ENCODE assay signal across 8 cellular contexts in genomic region chr17:7177210-7177953, GRCh38. TPM values are rescaled to one million over a fixed set of nuclear protein-coding genes. Genes with fewer than 3 reads are reported as not detected.
DNase-seq lines count a peak whose midpoint lies in the region; ATAC-seq and TF ChIP-seq lines count a peak whose summit lies in the region.

No MANE protein-coding gene starts in this region.

- H3K9me3 ChIP-seq in CD8-positive, alpha-beta T cell (ENCODE audit: low read length) = no peaks in the 10 kb centered on the region
- no peaks in the 10 kb centered on the region for H3K9me3 ChIP-seq in HUES6 (ENCODE audit: control insufficient read depth, insufficient read depth, low read depth, low read length)

- CTCF ChIA-PET in CD8-positive, alpha-beta T cell (lab: Charles Lee) = interaction anchor here (0.7 to 4.1 kb wide), 19 partner anchors 8 to 266 kb away, joined by 3 to 35 read pairs (median 4); partner anchors contain the start of gene SLC16A11

- peak overlapping the region; percentile 24 for H3K4me3 ChIP-seq in CD8-positive, alpha-beta T cell (ENCODE audit: low read depth, low read length)
- peak overlapping the region; percentile 68 for H3K4me3 ChIP-seq in HUES6 (ENCODE audit: low read depth, low read length)
- peak overlapping the region; percentile 56 to 71 for H3K4me3 ChIP-seq in foreskin fibroblast (ENCODE audit: low read depth in 1 of 2, low read length in 2 of 2)

- POLR2A ChIA-PET in CD8-positive, alpha-beta T cell (lab: Charles Lee) = interaction anchor here (0.6 kb wide), 1 partner anchor 132 kb away, joined by 3 read pairs; no protein-coding TSS in a partner anchor

- peak; percentile 38 to 76 (median 57) for DNase-seq in CD8-positive, alpha-beta T cell
- DNase-seq in RPMI7951 (ENCODE audit: low read depth) (peak; percentile 44), foreskin fibroblast (peak; percentile 42 to 80), neural crest cell (ENCODE audit: low read depth, low spot score) (peak; percentile 86)
- DNase-seq in activated effector memory CD4-positive, alpha-beta T cell treated with Interleukin-2 at 50 U/mL for 16 hours = peak; percentile 46
- DNase-seq in stimulated activated naive CD4-positive, alpha-beta T cell treated with Interleukin-2 at 50 U/mL for 16 hours (lab: John Stamatoyannopoulos, UW) = peak; percentile 59

- H3K36me3 ChIP-seq in CD8-positive, alpha-beta T cell (ENCODE audit: insufficient read depth, low read length) = no peaks in the 10 kb centered on the region
- H3K36me3 ChIP-seq in HUES6 (ENCODE audit: control insufficient read depth, insufficient read depth, low read length) = no peaks in the 10 kb centered on the region

- H3K27me3 ChIP-seq in CD8-positive, alpha-beta T cell (ENCODE audit: insufficient read depth, low read length) = no peaks in the 10 kb centered on the region
- peaks cover 35% of the 10 kb centered on the region for H3K27me3 ChIP-seq in HUES6 (ENCODE audit: control insufficient read depth, insufficient read depth, low read length)

- peak overlapping the region; percentile 76 for H3K4me3 Mint-ChIP-seq in CD8-positive, alpha-beta T cell
- no peak overlapping the region for H3K4me3 Mint-ChIP-seq in neural crest cell

- no peaks in the 10 kb centered on the region for H3K36me3 Mint-ChIP-seq in CD8-positive, alpha-beta T cell
- H3K36me3 Mint-ChIP-seq in neural crest cell (ENCODE audit: low read depth) = no peaks in the 10 kb centered on the region

- peak; percentile 72 for TF ChIP-seq CTCF in CD8-positive, alpha-beta T cell (IDR thresholded peaks at IDR 0.05)
- peak; percentile 77 for TF ChIP-seq CTCF in foreskin fibroblast (IDR thresholded peaks at IDR 0.05; ENCODE audit: low read depth, low read length)
- TF ChIP-seq CTCF in neural crest cell (conservative IDR thresholded peaks at IDR 0.05) = peak; percentile 92

- no peaks in the 10 kb centered on the region for H3K4me1 Mint-ChIP-seq in CD8-positive, alpha-beta T cell (ENCODE audit: low read depth)
- H3K4me1 Mint-ChIP-seq in neural crest cell = no peaks in the 10 kb centered on the region

- H3K9ac ChIP-seq in HUES6 (ENCODE audit: low read length) = peak overlapping the region; percentile 35

- no peak overlapping the region for H3K27ac ChIP-seq in CD8-positive, alpha-beta T cell (ENCODE audit: low read depth, low read length)
- no peak overlapping the region for H3K27ac ChIP-seq in HUES6 (ENCODE audit: low read depth, low read length)

- H3K27ac Mint-ChIP-seq in CD8-positive, alpha-beta T cell = no peak overlapping the region
- no peak overlapping the region for H3K27ac Mint-ChIP-seq in neural crest cell (ENCODE audit: unreplicated experiment)

- H3K9me3 Mint-ChIP-seq in CD8-positive, alpha-beta T cell = no peaks in the 10 kb centered on the region
- no peaks in the 10 kb centered on the region for H3K9me3 Mint-ChIP-seq in neural crest cell

- intact Hi-C loops in CD8-positive, alpha-beta T cell (cut with DNase I, micrococcal nuclease) = loop anchor here (1.0 to 5.0 kb wide), 4 partner anchors 125 to 265 kb away; partner anchors contain the start of gene SLC16A11 (in 1 of the 2)

- peak; percentile 91 for ATAC-seq in CD8-positive, alpha-beta T cell
- ATAC-seq in GM19397 (IDR thresholded peaks at IDR 0.05; ENCODE audit: unreplicated experiment) = no peak

- H3K27me3 Mint-ChIP-seq in CD8-positive, alpha-beta T cell (ENCODE audit: low read depth) = no peaks in the 10 kb centered on the region
- H3K27me3 Mint-ChIP-seq in neural crest cell (ENCODE audit: low read depth) = peaks cover 4% of the 10 kb centered on the region

- H3K4me1 ChIP-seq in CD8-positive, alpha-beta T cell (ENCODE audit: insufficient read depth, low read length) = peaks cover 26% of the 10 kb centered on the region
- peaks cover 6% of the 10 kb centered on the region for H3K4me1 ChIP-seq in HUES6 (ENCODE audit: control insufficient read depth, insufficient read depth, low read length)

RNA-seq across cellular contexts. Expression of gene ASGR1, which starts 1.8 kb away (rescaled TPM):
- total RNA-seq in CD8-positive, alpha-beta T cell = under 1 TPM; 0.56 to 0.71 TPM
- not detected in 2 replicates for total RNA-seq in RPMI7951 (2014; rRNA removed; shearing (Covaris generic))
- total RNA-seq in neural crest cell = 9.6 and 11.2 TPM in 2 replicates

RNA-seq across cellular contexts. Expression of gene DLG4, which starts 42.3 kb away (rescaled TPM):
- total RNA-seq in CD8-positive, alpha-beta T cell = 1 to 10 TPM; 5.8 to 8.1 TPM
- 6.5 and 6.6 TPM in 2 replicates for total RNA-seq in RPMI7951 (2014; rRNA removed; shearing (Covaris generic))
- total RNA-seq in neural crest cell = 49.4 and 51.4 TPM in 2 replicates

RNA-seq across cellular contexts. Expression of gene ACADVL, which starts 42.4 kb away (rescaled TPM):
- total RNA-seq in CD8-positive, alpha-beta T cell = 100 to 1,000 TPM; 264 to 275 TPM
- 287 and 295 TPM in 2 replicates for total RNA-seq in RPMI7951 (2014; rRNA removed; shearing (Covaris generic))
- 215 and 220 TPM in 2 replicates for total RNA-seq in neural crest cell

RNA-seq across cellular contexts. Expression of gene DVL2, which starts 56.9 kb away (rescaled TPM):
- 10 to 100 TPM; 46.9 to 49.3 TPM for total RNA-seq in CD8-positive, alpha-beta T cell
- 24.6 and 25.0 TPM in 2 replicates for total RNA-seq in RPMI7951 (2014; rRNA removed; shearing (Covaris generic))
- total RNA-seq in neural crest cell = 130 and 140 TPM in 2 replicates
